In genomic region chr17:27793168-27793905, GRCh38 we compare ENCODE assay signal across 8 cellular contexts. TPM values are rescaled to one million over a fixed set of nuclear protein-coding genes. Genes with fewer than 3 reads are reported as not detected.
DNase-seq lines count a peak whose midpoint lies in the region; ATAC-seq and TF ChIP-seq lines count a peak whose summit lies in the region.

No MANE protein-coding gene starts in this region.

- TF ChIP-seq CTCF in WERI-Rb-1 (IDR thresholded peaks at IDR 0.05; ENCODE audit: low read depth, low read length) (no peak), gastrocnemius medialis (IDR thresholded peaks at IDR 0.05 in 4 of 5, conservative IDR thresholded peaks at IDR 0.05 in 1 of 5) (no peak)

- peak; percentile 83 to 87 for ATAC-seq in right cardiac atrium
- ATAC-seq in gastrocnemius medialis, result no peak
- no peak for ATAC-seq in GM21447 (IDR thresholded peaks at IDR 0.05; ENCODE audit: unreplicated experiment)
- no peak for ATAC-seq in HG02588 (IDR thresholded peaks at IDR 0.05; ENCODE audit: unreplicated experiment)

- peak overlapping the region; percentile 42 for H3K4me3 ChIP-seq in H7 (ENCODE audit: insufficient read depth, low read depth, low read length)
- H3K4me3 ChIP-seq in WERI-Rb-1 (ENCODE audit: low read depth, low read length), result peak overlapping the region; percentile 53
- H3K4me3 ChIP-seq in right cardiac atrium (ENCODE audit: low read length), result peak overlapping the region; percentile 23
- H3K4me3 ChIP-seq in gastrocnemius medialis, result peak overlapping the region; percentile 36 to 52 (median 44)

- no peaks in the 10 kb centered on the region for H3K36me3 ChIP-seq in H7 (replicated peaks; ENCODE audit: control insufficient read depth, insufficient read depth, low read length)
- peaks cover 4% of the 10 kb centered on the region for H3K36me3 ChIP-seq in WERI-Rb-1
- no peaks in the 10 kb centered on the region for H3K36me3 ChIP-seq in gastrocnemius medialis

- in situ Hi-C loops in gastrocnemius medialis (cut with MboI; ENCODE audit: low sequenced_read_pairs in 4 of 4), result loop anchor here in 1 of 4 donors (25.0 kb wide), 1 partner anchor 94 kb away; the partner anchor contains the start of gene LYRM9

- peak overlapping the region; percentile 50 for H3K27ac ChIP-seq in WERI-Rb-1
- no peak overlapping the region for H3K27ac ChIP-seq in right cardiac atrium (ENCODE audit: low read length)
- no peak overlapping the region for H3K27ac ChIP-seq in gastrocnemius medialis

- intact Hi-C loops in right cardiac atrium (cut with DNase I) (no loop called here), gastrocnemius medialis (cut with DNase I; ENCODE audit: low total_unique reads) (no loop called here)

- no peaks in the 10 kb centered on the region for H3K9me3 ChIP-seq in WERI-Rb-1 (ENCODE audit: severe bottlenecking)
- H3K9me3 ChIP-seq in right cardiac atrium (ENCODE audit: control insufficient read depth, low read length), result no peaks in the 10 kb centered on the region
- H3K9me3 ChIP-seq in gastrocnemius medialis, result no peaks in the 10 kb centered on the region

- peak; percentile 92 for DNase-seq in H7
- DNase-seq in WERI-Rb-1, result peak; percentile 62
- DNase-seq in right cardiac atrium, result peak; percentile 35 to 82 (median 73)
- DNase-seq in gastrocnemius medialis, result no peak
- DNase-seq in activated effector memory CD4-positive, alpha-beta T cell treated with anti-CD3 and anti-CD28 coated beads, Interleukin-2, amount 50 U/mL, for 16 hours, result no peak
- no peak for DNase-seq in mucosa of gallbladder (ENCODE audit: low spot score)

- peaks cover 19% of the 10 kb centered on the region for H3K27me3 ChIP-seq in H7 (ENCODE audit: control insufficient read depth, insufficient read depth, low read length)
- H3K27me3 ChIP-seq in WERI-Rb-1 (ENCODE audit: insufficient read depth, low read depth, severe bottlenecking), result no peaks in the 10 kb centered on the region
- no peaks in the 10 kb centered on the region for H3K27me3 ChIP-seq in right cardiac atrium (ENCODE audit: control insufficient read depth, insufficient read depth)
- H3K27me3 ChIP-seq in gastrocnemius medialis, result peaks cover 0 to 18% (median 8%) of the 10 kb centered on the region in 3 donors

- 3% methylated on average over 58 of the region's 58 CpGs for WGBS in right cardiac atrium

- H3K4me1 ChIP-seq in right cardiac atrium (ENCODE audit: control insufficient read depth, insufficient read depth, low read length), result no peaks in the 10 kb centered on the region
- H3K4me1 ChIP-seq in gastrocnemius medialis, result peaks cover 0 to 5% of the 10 kb centered on the region in 2 donors

- TF ChIP-seq POLR2A in gastrocnemius medialis (IDR thresholded peaks at IDR 0.05), result no peak

RNA-seq across cellular contexts. Expression of gene NOS2, which starts 7.0 kb away (rescaled TPM):
- 1.6 and 2.1 TPM in 2 replicates for total RNA-seq in H7 (2014; rRNA removed; shearing (Covaris generic))
- total RNA-seq in right cardiac atrium (under 1 TPM in 2 of 4 donors, not detected in 2; 0.08 to 0.09 TPM), gastrocnemius medialis (under 1 TPM in 3 of 4 donors, not detected in 1; 0.07 to 0.68 (median 0.31) TPM), mucosa of gallbladder (0.12 TPM)
- polyA plus RNA-seq in right cardiac atrium, result 0.02 TPM

Comparison
In these comparisons a context has a peak if more than half of its experiments do, and no peak if none do; other contexts are left out.
1. DNase-seq: peak in H7 (single experiment), WERI-Rb-1 (single experiment) and right cardiac atrium (3 of 3); none in gastrocnemius medialis (0 of 2), activated effector memory CD4-positive, alpha-beta T cell treated with anti-CD3 and anti-CD28 coated beads, Interleukin-2, amount 50 U/mL, for 16 hours (single experiment) and mucosa of gallbladder (single experiment).
2. ATAC-seq: peak in right cardiac atrium (2 of 2); none in gastrocnemius medialis (0 of 2), GM21447 (single experiment) and HG02588 (single experiment).
3. Peak in every context shown above with its lines, with median percentiles within 50 percentile points of each other: H3K4me3 ChIP-seq.